9 cellular contexts compared by ENCODE assay signal in genomic region chr20:60210779-60211617, GRCh38.
A peak's percentile ranks its signal among the peaks of the same experiment; 100 is the strongest.
DNase-seq lines count a peak whose midpoint lies in the region; ATAC-seq and TF ChIP-seq lines count a peak whose summit lies in the region.
"Had no signal": no experiment of that assay in that cellular context is flagged by ENCODE, and none has a peak within 500 bp of the region (broad histone marks: within the 10 kb centered on the region; RNA-seq: fewer than 3 reads in every experiment).

No MANE protein-coding gene starts in this region.

- no peaks in the 10 kb centered on the region for H4K20me1 ChIP-seq in smooth muscle cell (ENCODE audit: low read depth)

- no peak overlapping the region for H3K4me2 ChIP-seq in smooth muscle cell

- H3K27me3 Mint-ChIP-seq in T-helper 17 cell: peaks cover 28% of the 10 kb centered on the region

- H3K27ac Mint-ChIP-seq in T-helper 17 cell: no peak overlapping the region

- H3K79me2 ChIP-seq in smooth muscle cell (ENCODE audit: low read depth): no peaks in the 10 kb centered on the region

- DNase-seq in AG08395 (ENCODE audit: low spot score) (peak; percentile 59), LoVo (ENCODE audit: low spot score) (peak; percentile 45), T-helper 17 cell (peak; percentile 20 to 44 (median 23)), astrocyte of the hippocampus (ENCODE audit: low read depth, low spot score) (peak; percentile 83), hippocampal formation (lab: John Stamatoyannopoulos, UW) (peak; percentile 6 to 55), smooth muscle cell (lab: John Stamatoyannopoulos, UW; ENCODE audit: unreplicated experiment) (peak; percentile 12)

- WGBS in smooth muscle cell (ENCODE audit: low lambda C conversion rate): 46% methylated on average over 23 of the region's 25 CpGs

- no peak overlapping the region for H3K9ac ChIP-seq in smooth muscle cell (ENCODE audit: low read depth)

- TF ChIP-seq CTCF in smooth muscle cell (IDR thresholded peaks at IDR 0.05; ENCODE audit: borderline replicate concordance, insufficient read depth, poor library complexity, severe bottlenecking): peak; percentile 91

- H3K4me3 ChIP-seq in smooth muscle cell: no peak overlapping the region
- H3K4me3 ChIP-seq: HAP-1 had no signal

- no peaks in the 10 kb centered on the region for H3K4me1 ChIP-seq in smooth muscle cell (ENCODE audit: low read depth)
- H3K4me1 ChIP-seq: HAP-1 had no signal

- H3K27ac ChIP-seq in smooth muscle cell (ENCODE audit: low read depth): no peak overlapping the region

- no peaks in the 10 kb centered on the region for H3K36me3 ChIP-seq in smooth muscle cell (ENCODE audit: low read depth)
- H3K36me3 ChIP-seq: HAP-1 had no signal

- H3K36me3 Mint-ChIP-seq in T-helper 17 cell (ENCODE audit: low read depth): no peaks in the 10 kb centered on the region

- no peak overlapping the region for H3K4me3 Mint-ChIP-seq in T-helper 17 cell

- no peak overlapping the region for H2AFZ ChIP-seq in smooth muscle cell (ENCODE audit: low read depth)

- no peaks in the 10 kb centered on the region for H3F3A ChIP-seq in smooth muscle cell (ENCODE audit: low read depth)

- H3K4me1 Mint-ChIP-seq in T-helper 17 cell: peaks cover 6% of the 10 kb centered on the region

- ATAC-seq in GM18498 (IDR thresholded peaks at IDR 0.05; ENCODE audit: unreplicated experiment): peak; percentile 48
- peak; percentile 71 for ATAC-seq in T-helper 17 cell
- no peak for ATAC-seq in HG02610 (IDR thresholded peaks at IDR 0.05; ENCODE audit: unreplicated experiment)

- H3K9me3 ChIP-seq in T-helper 17 cell (ENCODE audit: control insufficient read depth, low read length, poor library complexity, severe bottlenecking) (no peaks in the 10 kb centered on the region), smooth muscle cell (replicated peaks; ENCODE audit: low read depth) (no peaks in the 10 kb centered on the region)
- H3K9me3 ChIP-seq: HAP-1 had no signal

- peaks cover 35% of the 10 kb centered on the region for H3K27me3 ChIP-seq in smooth muscle cell (ENCODE audit: low read depth)

Comparison
In these comparisons a context has a peak if more than half of its experiments do, and no peak if none do; other contexts are left out.
1. DNase-seq: peak in every context shown above with its lines; median percentile 83 in astrocyte of the hippocampus; 59 in AG08395; 45 in LoVo; 30 in hippocampal formation; 23 in T-helper 17 cell; 12 in smooth muscle cell.